ENCODE assay signal across 8 cellular contexts in genomic region chr17:81518785-81519283, GRCh38. TPM values are rescaled to one million over a fixed set of nuclear protein-coding genes. Genes with fewer than 3 reads are reported as not detected.
DNase-seq lines count a peak whose midpoint lies in the region; ATAC-seq and TF ChIP-seq lines count a peak whose summit lies in the region.

No MANE protein-coding gene starts in this region.

- ATAC-seq in lower lobe of right lung, result peak; percentile 62 to 70

- no peaks in the 10 kb centered on the region; the same call in 1 of the 2 replicates for H3K36me3 ChIP-seq in GM06990 (ENCODE audit: control insufficient read depth, insufficient read depth, low read length)
- no peaks in the 10 kb centered on the region for H3K36me3 ChIP-seq in lower lobe of right lung

- no peaks in the 10 kb centered on the region for H3K36me3 Mint-ChIP-seq in chondrocyte (ENCODE audit: low read depth)

- TF ChIP-seq CTCF in GM06990 (IDR thresholded peaks at IDR 0.05; ENCODE audit: insufficient read depth, low read length, poor library complexity, severe bottlenecking) (no peak), chondrocyte (IDR thresholded peaks at IDR 0.05) (no peak), lower lobe of right lung (IDR thresholded peaks at IDR 0.05) (no peak)

- no peaks in the 10 kb centered on the region for H3K9me3 Mint-ChIP-seq in chondrocyte (ENCODE audit: low read depth)

- H3K4me1 Mint-ChIP-seq in chondrocyte (ENCODE audit: low read depth), result peaks cover 33% of the 10 kb centered on the region

- peak overlapping the region; percentile 22 for H3K27ac Mint-ChIP-seq in chondrocyte (ENCODE audit: unreplicated experiment)

- peak overlapping the region; percentile 87 for H3K4me3 Mint-ChIP-seq in chondrocyte (ENCODE audit: unreplicated experiment)

- intact Hi-C loops in lower lobe of right lung (cut with DNase I), result no loop called here

- H3K27me3 ChIP-seq in GM06990 (replicated peaks; ENCODE audit: control insufficient read depth, insufficient read depth, low read length) (no peaks in the 10 kb centered on the region), lower lobe of right lung (ENCODE audit: low read depth) (peaks cover 22% of the 10 kb centered on the region)

- peak overlapping the region; percentile 70 for H3K27ac ChIP-seq in lower lobe of right lung

- DNase-seq in GM06990 (ENCODE audit: extremely low read depth, insufficient read length) (peak; percentile 74), MV-4-11 (lab: John Stamatoyannopoulos, UW) (peak; percentile 27), chondrocyte (ENCODE audit: low spot score) (peak; percentile 88), lower lobe of right lung (peak; percentile 82), NCI-H128 (lab: John Stamatoyannopoulos, UW; ENCODE audit: unreplicated experiment) (no peak), NCI-H1092 treated with DMSO at 0.1 percent for 48 hours (lab: John Stamatoyannopoulos, UW) (no peak), GOT3 (lab: John Stamatoyannopoulos, UW) (no peak), SHP77 (lab: John Stamatoyannopoulos, UW) (no peak)

- peaks cover 50% of the 10 kb centered on the region for H3K4me1 ChIP-seq in lower lobe of right lung

- no peaks in the 10 kb centered on the region for H3K27me3 Mint-ChIP-seq in chondrocyte (ENCODE audit: low read depth)

- peak overlapping the region; percentile 67 for H3K4me3 ChIP-seq in GM06990 (replicated peaks; ENCODE audit: low read depth, low read length)
- peak overlapping the region; percentile 55 for H3K4me3 ChIP-seq in lower lobe of right lung

- H3K9me3 ChIP-seq in lower lobe of right lung, result no peaks in the 10 kb centered on the region

RNA-seq across cellular contexts. Expression of gene ACTG1, which starts 6.2 kb away (rescaled TPM):
- total RNA-seq in chondrocyte (3,639 to 4,575 TPM (median 4,567 TPM) in 3 replicates), lower lobe of right lung (1,821 TPM)

RNA-seq across cellular contexts. Expression of gene FSCN2, which starts 9.3 kb away (rescaled TPM):
- 4.1 to 6.1 TPM (median 5.3 TPM) in 3 replicates for total RNA-seq in chondrocyte
- total RNA-seq in lower lobe of right lung, result 3.3 TPM

RNA-seq across cellular contexts. Expression of gene FAAP100, which starts 33.3 kb away (rescaled TPM):
- 39.8 to 62.7 TPM (median 43.1 TPM) in 3 replicates for total RNA-seq in chondrocyte
- total RNA-seq in lower lobe of right lung, result 26.0 TPM

Comparison
In these comparisons a context has a peak if more than half of its experiments do, and no peak if none do; other contexts are left out.
1. DNase-seq: peak in GM06990 (single experiment), MV-4-11 (single experiment), chondrocyte (single experiment) and lower lobe of right lung (single experiment); none in NCI-H128 (single experiment), NCI-H1092 treated with DMSO at 0.1 percent for 48 hours (single experiment), GOT3 (single experiment) and SHP77 (0 of 2).